8 cellular contexts compared by ENCODE assay signal in genomic region chr15:83011271-83012037, GRCh38. TPM values are rescaled to one million over a fixed set of nuclear protein-coding genes. Genes with fewer than 3 reads are reported as not detected.
DNase-seq lines count a peak whose midpoint lies in the region; ATAC-seq and FAIRE-seq lines count a peak whose summit lies in the region.

Gene C15orf40, minus strand, starts transcription at chr15:83011639. Its CDS starts 32 bp downstream, at chr15:83011607.

- no peaks in the 10 kb centered on the region for H3K27me3 Mint-ChIP-seq in activated T-helper 1 cell treated with anti-CD3 and anti-CD28 coated beads, Interleukin-12 subunit alpha, Interleukin-12 subunit beta, Interleukin-2, Interleukin-4 antibody, amounts not matched to agents 30 ng/mL and 10 ng/mL and 1 ng/mL, durations not matched to agents 14 hours and 24 hours and 36 hours (ENCODE audit: insufficient read depth)
- no peaks in the 10 kb centered on the region for H3K27me3 Mint-ChIP-seq in naive B cell
- H3K27me3 Mint-ChIP-seq in stimulated activated memory B cell treated with anti-CD40 and anti-IgM and Interleukin-4, amounts not matched to agents 10 μg/mL and 1 μg/mL and 100 μg/mL, for 72 hours, result no peaks in the 10 kb centered on the region

- peak within 1 kb of the TSS; percentile 69 for H3K27ac ChIP-seq in KOPT-K1 (ENCODE audit: low read depth, low read length, poor library complexity, severe bottlenecking)

- peak within 1 kb of the TSS; percentile 99 for H3K4me3 Mint-ChIP-seq in activated T-helper 1 cell treated with anti-CD3 and anti-CD28 coated beads, Interleukin-12 subunit alpha, Interleukin-12 subunit beta, Interleukin-2, Interleukin-4 antibody, amounts not matched to agents 30 ng/mL and 10 ng/mL and 1 ng/mL, durations not matched to agents 14 hours and 24 hours and 36 hours
- peak within 1 kb of the TSS; percentile 92 to 100 (median 98) for H3K4me3 Mint-ChIP-seq in naive B cell
- peak within 1 kb of the TSS; percentile 96 for H3K4me3 Mint-ChIP-seq in stimulated activated memory B cell treated with anti-CD40 and anti-IgM and Interleukin-4, amounts not matched to agents 10 μg/mL and 1 μg/mL and 100 μg/mL, for 72 hours

- H3K9me3 ChIP-seq in KOPT-K1 (ENCODE audit: insufficient read depth, low read length, poor library complexity, severe bottlenecking), result no peaks in the 10 kb centered on the region

- no peaks in the 10 kb centered on the region for H3K9me3 Mint-ChIP-seq in activated T-helper 1 cell treated with anti-CD3 and anti-CD28 coated beads, Interleukin-12 subunit alpha, Interleukin-12 subunit beta, Interleukin-2, Interleukin-4 antibody, amounts not matched to agents 30 ng/mL and 10 ng/mL and 1 ng/mL, durations not matched to agents 14 hours and 24 hours and 36 hours
- peaks cover 0 to 9% (median 0%) of the 10 kb centered on the region in 7 donors for H3K9me3 Mint-ChIP-seq in naive B cell
- no peaks in the 10 kb centered on the region for H3K9me3 Mint-ChIP-seq in stimulated activated memory B cell treated with anti-CD40 and anti-IgM and Interleukin-4, amounts not matched to agents 10 μg/mL and 1 μg/mL and 100 μg/mL, for 72 hours

- ATAC-seq in GM21825 (IDR thresholded peaks at IDR 0.05; ENCODE audit: unreplicated experiment) (peak; percentile 91), naive B cell (ENCODE audit: low read depth in 2 of 2) (peak; percentile 85 to 88)
- ATAC-seq in stimulated activated memory B cell treated with anti-CD40 and anti-IgM and Interleukin-4, amounts not matched to agents 10 μg/mL and 1 μg/mL and 100 μg/mL, for 72 hours, result peak; percentile 95

- H3K36me3 Mint-ChIP-seq in activated T-helper 1 cell treated with anti-CD3 and anti-CD28 coated beads, Interleukin-12 subunit alpha, Interleukin-12 subunit beta, Interleukin-2, Interleukin-4 antibody, amounts not matched to agents 30 ng/mL and 10 ng/mL and 1 ng/mL, durations not matched to agents 14 hours and 24 hours and 36 hours (ENCODE audit: low read depth), result peaks cover 31% of the 10 kb centered on the region
- H3K36me3 Mint-ChIP-seq in naive B cell, result peaks cover 4 to 16% of the 10 kb centered on the region in 2 donors
- peaks cover 11% of the 10 kb centered on the region for H3K36me3 Mint-ChIP-seq in stimulated activated memory B cell treated with anti-CD40 and anti-IgM and Interleukin-4, amounts not matched to agents 10 μg/mL and 1 μg/mL and 100 μg/mL, for 72 hours

- H3K27ac Mint-ChIP-seq in activated T-helper 1 cell treated with anti-CD3 and anti-CD28 coated beads, Interleukin-12 subunit alpha, Interleukin-12 subunit beta, Interleukin-2, Interleukin-4 antibody, amounts not matched to agents 30 ng/mL and 10 ng/mL and 1 ng/mL, durations not matched to agents 14 hours and 24 hours and 36 hours, result peak within 1 kb of the TSS; percentile 98
- H3K27ac Mint-ChIP-seq in naive B cell, result peak within 1 kb of the TSS; percentile 90 to 100 (median 96)
- H3K27ac Mint-ChIP-seq in stimulated activated memory B cell treated with anti-CD40 and anti-IgM and Interleukin-4, amounts not matched to agents 10 μg/mL and 1 μg/mL and 100 μg/mL, for 72 hours, result peak within 1 kb of the TSS; percentile 83

- FAIRE-seq in RCC 7860 (lab: Jason Lieb, UNC), result no peak

- peaks cover 50% of the 10 kb centered on the region for H3K4me1 Mint-ChIP-seq in activated T-helper 1 cell treated with anti-CD3 and anti-CD28 coated beads, Interleukin-12 subunit alpha, Interleukin-12 subunit beta, Interleukin-2, Interleukin-4 antibody, amounts not matched to agents 30 ng/mL and 10 ng/mL and 1 ng/mL, durations not matched to agents 14 hours and 24 hours and 36 hours (ENCODE audit: low read depth)
- peaks cover 45 to 48% (median 46%) of the 10 kb centered on the region in 3 donors for H3K4me1 Mint-ChIP-seq in naive B cell
- H3K4me1 Mint-ChIP-seq in stimulated activated memory B cell treated with anti-CD40 and anti-IgM and Interleukin-4, amounts not matched to agents 10 μg/mL and 1 μg/mL and 100 μg/mL, for 72 hours, result peaks cover 42% of the 10 kb centered on the region

- intact Hi-C loops in activated T-helper 1 cell treated with anti-CD3 and anti-CD28 coated beads, Interleukin-12 subunit alpha, Interleukin-12 subunit beta, Interleukin-2, Interleukin-4 antibody, amounts not matched to agents 30 ng/mL and 10 ng/mL and 1 ng/mL, durations not matched to agents 14 hours and 24 hours and 36 hours (cut with micrococcal nuclease), result loop anchor here (1.0 to 2.0 kb wide), 8 partner anchors 25 to 548 kb away; partner anchors contain the start of genes BTBD1, RAMAC and TM6SF1

- peaks cover 46% of the 10 kb centered on the region for H3K36me3 ChIP-seq in KOPT-K1 (ENCODE audit: insufficient read depth, low read length)

- DNase-seq in EH (ENCODE audit: low read depth), result peak; percentile 91
- DNase-seq in RCC 7860 (ENCODE audit: low spot score), result peak; percentile 80
- peak; percentile 84 for DNase-seq in activated T-helper 1 cell treated with anti-CD3 and anti-CD28 coated beads, Interleukin-12 subunit alpha, Interleukin-12 subunit beta, Interleukin-2, Interleukin-4 antibody, amounts not matched to agents 30 ng/mL and 10 ng/mL and 1 ng/mL, durations not matched to agents 14 hours and 24 hours and 36 hours (ENCODE audit: low spot score)
- peak; percentile 88 for DNase-seq in fibroblast of gingiva (ENCODE audit: low read depth)
- DNase-seq in naive B cell, result peak; percentile 91

RNA-seq across cellular contexts. Expression of gene C15orf40, which starts in this region (rescaled TPM):
- 24.2 and 29.0 TPM in 2 replicates for total RNA-seq in activated T-helper 1 cell treated with anti-CD3 and anti-CD28 coated beads, Interleukin-12 subunit alpha, Interleukin-12 subunit beta, Interleukin-2, Interleukin-4 antibody, amounts not matched to agents 30 ng/mL and 10 ng/mL and 1 ng/mL, durations not matched to agents 14 hours and 24 hours and 36 hours
- polyA plus RNA-seq in naive B cell (ENCODE audit: low read depth in 6 of 6), result 10 to 100 TPM; 49.6 to 82.3 (median 56.5) TPM

Comparison
In these comparisons a context has a peak if more than half of its experiments do, and no peak if none do; other contexts are left out.
1. Peak in every context shown above with its lines: DNase-seq, ATAC-seq and H3K27ac ChIP-seq.